Comparison of ENCODE assay signal across 10 cellular contexts in the genomic region with DNA sequence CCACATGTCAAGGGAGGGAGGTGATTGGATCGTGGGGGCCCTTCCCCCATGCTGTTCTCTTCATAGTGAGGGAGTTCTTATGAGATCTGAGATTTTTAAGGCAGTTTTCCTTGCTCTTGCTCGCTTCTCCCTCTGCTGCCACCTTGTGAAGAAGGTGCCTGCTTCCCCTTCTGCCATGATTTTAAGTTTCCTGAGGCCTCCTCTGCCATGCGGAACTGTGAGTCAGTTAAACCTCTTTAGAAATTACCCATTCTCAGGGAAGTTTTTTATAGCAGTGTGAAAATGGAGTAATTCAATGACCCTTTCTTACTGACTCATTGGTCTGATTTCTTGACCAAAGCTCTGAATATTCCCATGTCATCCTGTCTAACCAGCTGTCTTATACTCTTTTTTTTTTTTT.
DNase-seq lines count a peak whose midpoint lies in the region; ATAC-seq and TF ChIP-seq lines count a peak whose summit lies in the region.
"Had no signal": no experiment of that assay in that cellular context is flagged by ENCODE, and none has a peak within 500 bp of the region (broad histone marks: within the 10 kb centered on the region; RNA-seq: fewer than 3 reads in every experiment).

No MANE protein-coding gene starts in this region.

- H3K9me3 ChIP-seq in HCT116 (ENCODE audit: control insufficient read depth in 1 of 2, insufficient read depth in 1 of 2, low read depth in 1 of 2, low read length in 2 of 2) (no peaks in the 10 kb centered on the region), gastroesophageal sphincter (no peaks in the 10 kb centered on the region)

- no peak overlapping the region for H3K4me2 ChIP-seq in HCT116 (ENCODE audit: low read length)

- H3K9me2 ChIP-seq in HCT116 (ENCODE audit: insufficient read depth), result no peaks in the 10 kb centered on the region

- TF ChIP-seq POLR2A in HCT116 (IDR thresholded peaks at IDR 0.05; ENCODE audit: borderline replicate concordance, extremely low read depth, insufficient read depth, insufficient read length) (no peak), gastroesophageal sphincter (IDR thresholded peaks at IDR 0.05) (no peak), erythroblast (IDR thresholded peaks at IDR 0.05; ENCODE audit: low read length) (no peak)

- no peaks in the 10 kb centered on the region for H4K20me1 ChIP-seq in HCT116 (ENCODE audit: insufficient read depth)

- no peaks in the 10 kb centered on the region for H3K36me3 ChIP-seq in HCT116 (ENCODE audit: control insufficient read depth in 1 of 2, insufficient read depth in 2 of 2, low read length in 2 of 2)
- no peaks in the 10 kb centered on the region for H3K36me3 ChIP-seq in gastroesophageal sphincter

- BruUV-seq in HCT116 (replicated peaks; lab: Mats Ljungman, UMichigan) (no TSS peak), Calu3 (replicated peaks; lab: Mats Ljungman, UMichigan) (no TSS peak)

- CTCF ChIA-PET in HCT116 (lab: Charles Lee) (no interaction called here), Calu3 (lab: Charles Lee) (interaction anchor here (0.6 kb wide), 1 partner anchor 143 kb away, joined by 4 read pairs; no protein-coding TSS in a partner anchor)

- peak; percentile 38 for TF ChIP-seq RAD21 in HCT116 (IDR thresholded peaks at IDR 0.05; ENCODE audit: low read depth)

- RAD21 ChIA-PET in HCT116 (lab: Charles Lee; ENCODE audit: low non-redundant PET in 1 of 2, low total read pairs in 2 of 2, uncharacterized antibody in 2 of 2, unreplicated experiment in 2 of 2), result no interaction called here

- peak; percentile 54 for DNase-seq in A172 (ENCODE audit: low spot score)
- no peak for DNase-seq in HCT116 (ENCODE audit: low read depth, low spot score)
- peak; percentile 9 for DNase-seq in T1000 (lab: John Stamatoyannopoulos, UW)
- DNase-seq in naive thymus-derived CD8-positive, alpha-beta T cell, result no peak
- no peak for DNase-seq in stimulated activated CD4-positive, alpha-beta T cell treated with anti-CD3 and anti-CD28 coated beads, Interleukin-1b, Interleukin-23, amount 100 ng/mL, for 48 hours
- DNase-seq in erythroblast (lab: John Stamatoyannopoulos, UW), result no peak
- DNase-seq in Calu3, result no peak
- DNase-seq: NCI-H187 had no signal

- H3K27ac ChIP-seq in HCT116 (ENCODE audit: low read depth, low read length) (no peak overlapping the region), gastroesophageal sphincter (peak overlapping the region in 3 of 4 donors; percentile 58 to 74 (median 65))

- H3K4me1 ChIP-seq in HCT116 (ENCODE audit: control insufficient read depth in 1 of 2, insufficient read depth in 2 of 2, low read length in 2 of 2) (no peaks in the 10 kb centered on the region), gastroesophageal sphincter (peaks cover 22 to 92% (median 36%) of the 10 kb centered on the region in 3 donors)

- H3K27me3 ChIP-seq in HCT116 (ENCODE audit: insufficient read depth, low read length) (no peaks in the 10 kb centered on the region), gastroesophageal sphincter (no peaks in the 10 kb centered on the region)

- POLR2A ChIA-PET in HCT116 (lab: Charles Lee), result no interaction called here
- POLR2A ChIA-PET in naive thymus-derived CD8-positive, alpha-beta T cell (lab: Charles Lee), result no interaction called here

- ATAC-seq in HCT116 (peak; percentile 14; the same call in 1 of the 2 replicates), gastroesophageal sphincter (no peak)
- ATAC-seq in naive thymus-derived CD8-positive, alpha-beta T cell, result no peak
- ATAC-seq: sciatic nerve had no signal

- no peak overlapping the region for H3K4me3 Mint-ChIP-seq in naive thymus-derived CD8-positive, alpha-beta T cell
- no peak overlapping the region for H3K4me3 Mint-ChIP-seq in Calu3 (ENCODE audit: low read depth, unreplicated experiment)

- no peak overlapping the region for H3K9ac ChIP-seq in HCT116 (ENCODE audit: low read length)

- no peaks in the 10 kb centered on the region for H3K27me3 Mint-ChIP-seq in naive thymus-derived CD8-positive, alpha-beta T cell
- no peaks in the 10 kb centered on the region for H3K27me3 Mint-ChIP-seq in Calu3 (ENCODE audit: unreplicated experiment)

- H3K79me2 ChIP-seq in HCT116 (ENCODE audit: insufficient read depth, low read length), result no peaks in the 10 kb centered on the region

- peaks cover 0 to 33% (median 4%) of the 10 kb centered on the region in 4 donors for H3K4me1 Mint-ChIP-seq in naive thymus-derived CD8-positive, alpha-beta T cell
- peaks cover 14% of the 10 kb centered on the region for H3K4me1 Mint-ChIP-seq in Calu3 (ENCODE audit: low read depth, unreplicated experiment)

- H3K9me3 Mint-ChIP-seq in naive thymus-derived CD8-positive, alpha-beta T cell, result peaks cover 0 to 2% (median 0%) of the 10 kb centered on the region in 9 donors
- H3K9me3 Mint-ChIP-seq in Calu3 (ENCODE audit: low read depth, unreplicated experiment), result no peaks in the 10 kb centered on the region

- TF ChIP-seq EP300 in gastroesophageal sphincter (IDR thresholded peaks at IDR 0.05), result no peak

- TF ChIP-seq CTCF in HCT116 (IDR thresholded peaks at IDR 0.05 in 2 of 3, conservative IDR thresholded peaks at IDR 0.05 in 1 of 3; ENCODE audit: borderline replicate concordance in 1 of 3, insufficient read depth in 1 of 3, low read depth in 2 of 3, low read length in 2 of 3) (0 out of 6 replicates have a peak, but pooled peaks of 2 of the 3 experiments have one; percentile 11 to 12), gastroesophageal sphincter (IDR thresholded peaks at IDR 0.05) (no peak), Calu3 (IDR thresholded peaks at IDR 0.05; ENCODE audit: unreplicated experiment) (no peak)

- intact Hi-C loops in HCT116 (cut with micrococcal nuclease) (no loop called here), Calu3 (cut with micrococcal nuclease; ENCODE audit: unreplicated experiment) (loop anchor here (5.0 kb wide), 1 partner anchor 945 kb away; no protein-coding TSS in a partner anchor)

- H3K36me3 Mint-ChIP-seq in naive thymus-derived CD8-positive, alpha-beta T cell, result peaks cover 0 to 4% (median 0%) of the 10 kb centered on the region in 3 donors
- no peaks in the 10 kb centered on the region for H3K36me3 Mint-ChIP-seq in Calu3 (ENCODE audit: insufficient read depth, unreplicated experiment)

- H2AFZ ChIP-seq in HCT116 (ENCODE audit: low read depth, low read length, poor library complexity, severe bottlenecking), result no peak overlapping the region

- no peak overlapping the region for H3K27ac Mint-ChIP-seq in naive thymus-derived CD8-positive, alpha-beta T cell
- H3K27ac Mint-ChIP-seq in Calu3 (ENCODE audit: unreplicated experiment), result no peak overlapping the region

- H3K4me3 ChIP-seq in HCT116 (replicated peaks in 1 of 2; ENCODE audit: low read depth in 1 of 2, low read length in 2 of 2), result no peak overlapping the region
- no peak overlapping the region for H3K4me3 ChIP-seq in gastroesophageal sphincter

- 62 to 76% methylated on average over 3 of the region's 3 CpGs for WGBS in gastroesophageal sphincter (ENCODE audit: low coverage in 1 of 2), 2 donors

TF ChIP-seq in HCT116, 20 proteins besides CTCF, POLR2A, EP300 and RAD21:
- TF ChIP-seq SRF (IDR thresholded peaks at IDR 0.05; ENCODE audit: low read depth), result no peak
- TF ChIP-seq YY1 (IDR thresholded peaks at IDR 0.05; ENCODE audit: extremely low read depth, insufficient replicate concordance, low read depth, low read length), result no peak
- TF ChIP-seq ZFX (IDR thresholded peaks at IDR 0.05), result no peak

Comparison
In these comparisons a context has a peak if more than half of its experiments do, and no peak if none do; other contexts are left out.
1. DNase-seq: peak in A172 (single experiment) and T1000 (single experiment); none in HCT116 (single experiment), naive thymus-derived CD8-positive, alpha-beta T cell (0 of 10), stimulated activated CD4-positive, alpha-beta T cell treated with anti-CD3 and anti-CD28 coated beads, Interleukin-1b, Interleukin-23, amount 100 ng/mL, for 48 hours (single experiment), erythroblast (0 of 2) and Calu3 (single experiment).
2. CTCF ChIP-seq: peak in HCT116 (2 of 3); none in gastroesophageal sphincter (0 of 4) and Calu3 (single experiment).